ENCODE assay signal across 25 cellular contexts in the genomic region with DNA sequence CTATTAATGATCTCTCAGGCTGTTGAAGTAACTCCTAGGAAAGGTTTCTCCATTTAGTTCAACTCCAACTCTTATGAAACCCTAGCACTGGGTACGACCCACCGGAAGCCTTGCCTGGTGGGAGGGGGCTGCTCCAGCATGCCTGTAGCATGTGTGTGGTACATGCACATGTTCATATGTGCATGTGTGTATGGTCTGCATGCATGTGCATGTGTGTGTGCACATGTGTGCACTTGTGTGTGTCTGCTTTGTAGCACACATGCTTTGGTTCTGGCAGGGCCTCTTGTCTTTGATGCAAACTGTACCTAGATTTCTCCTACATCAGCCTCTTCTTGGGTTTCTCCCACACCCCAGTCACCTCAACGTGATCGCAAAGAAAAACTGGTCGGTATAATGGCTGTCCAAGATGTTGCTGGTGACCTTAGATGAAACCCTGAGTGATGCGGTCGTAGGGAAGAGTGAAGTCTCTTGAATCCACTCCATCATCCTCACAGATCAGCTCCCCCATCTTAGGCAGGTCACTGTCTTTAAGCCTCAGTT.
A peak's percentile ranks its signal among the peaks of the same experiment; 100 is the strongest.
DNase-seq lines count a peak whose midpoint lies in the region; ATAC-seq, FAIRE-seq and TF ChIP-seq lines count a peak whose summit lies in the region.
"Had no signal": no experiment of that assay in that cellular context is flagged by ENCODE, and none has a peak within 500 bp of the region (broad histone marks: within the 10 kb centered on the region; RNA-seq: fewer than 3 reads in every experiment).

No MANE protein-coding gene starts in this region.

- peak overlapping the region; percentile 10 for H2BK15ac ChIP-seq in neuronal stem cell (ENCODE audit: low read length)

- no peaks in the 10 kb centered on the region for H3K9me1 ChIP-seq in endothelial cell of umbilical vein (replicated peaks; ENCODE audit: control insufficient read depth, extremely low read depth, insufficient read depth, low read length)

- no peak overlapping the region for H2BK120ac ChIP-seq in neuronal stem cell (ENCODE audit: low read depth, low read length)

- FAIRE-seq in endothelial cell of umbilical vein (lab: Jason Lieb, UNC) = no peak
- FAIRE-seq: A549, D721Med, GM12878, GM18507, H54 had no signal

- no peak overlapping the region for H2AK5ac ChIP-seq in neuronal stem cell (ENCODE audit: low read depth, low read length)

- POLR2A ChIA-PET in endothelial cell of umbilical vein (lab: Charles Lee) = no interaction called here

- peak overlapping the region; percentile 20 for H3K18ac ChIP-seq in neuronal stem cell (ENCODE audit: low read length)

- ATAC-seq in GM18502 (IDR thresholded peaks at IDR 0.05; ENCODE audit: poor library complexity, unreplicated experiment) (no peak), GM19351 (IDR thresholded peaks at IDR 0.05; ENCODE audit: unreplicated experiment) (no peak)
- ATAC-seq: A549, GM12878 had no signal

- DNase-seq in right atrium auricular region (ENCODE audit: low spot score) (peak; percentile 16), left ventricle myocardium inferior (no peak), endothelial cell of umbilical vein (ENCODE audit: low read depth, low spot score) (no peak), neuronal stem cell (ENCODE audit: low spot score) (no peak)
- DNase-seq: 8988T; ACHN; AML-193; BE2C; CD4-positive, alpha-beta T cell; CD8-positive, alpha-beta memory T cell; DMS 273 treated with DMSO at 0.1 percent for 48 hours; DMS79; EL; GDM1; GOT3; HFFc6 had no signal

- H2AFZ ChIP-seq in endothelial cell of umbilical vein (ENCODE audit: low read depth, low read length) (no peak overlapping the region), neuronal stem cell (ENCODE audit: low read length) (no peak overlapping the region)

- no peaks in the 10 kb centered on the region for H3K79me1 ChIP-seq in neuronal stem cell (ENCODE audit: low read depth, low read length)

- dilution Hi-C loops in endothelial cell of umbilical vein (cut with MboI; ENCODE audit: extremely low pct_ligation_motif_present, low sequenced_read_pairs) = no loop called here

- H3K4me3 ChIP-seq in right atrium auricular region (no peak overlapping the region), left ventricle myocardium inferior (no peak overlapping the region), endothelial cell of umbilical vein (replicated peaks in 1 of 3; ENCODE audit: insufficient read depth in 1 of 3, low read depth in 1 of 3, low read length in 3 of 3) (no peak overlapping the region), neuronal stem cell (ENCODE audit: low read length in 2 of 2) (no peak overlapping the region)
- H3K4me3 ChIP-seq: A549; BLaER1 treated with 17β-estradiol and CSF1 and Interleukin-3, amounts not matched to agents 10 nM and 100 nM; GM12878; HAP-1 had no signal

- H3K27ac ChIP-seq in right atrium auricular region (no peak overlapping the region), left ventricle myocardium inferior (replicated peaks) (no peak overlapping the region), endothelial cell of umbilical vein (ENCODE audit: insufficient read depth, low read depth, low read length) (no peak overlapping the region), neuronal stem cell (replicated peaks; ENCODE audit: low read length) (no peak overlapping the region)
- H3K27ac ChIP-seq: A549; BLaER1 treated with 17β-estradiol and CSF1 and Interleukin-3, amounts not matched to agents 10 nM and 100 nM had no signal

- CTCF ChIA-PET in endothelial cell of umbilical vein (lab: Charles Lee) = no interaction called here

- no peak overlapping the region for H3K14ac ChIP-seq in neuronal stem cell (ENCODE audit: low read length)

- H3K36me3 ChIP-seq in right atrium auricular region (no peaks in the 10 kb centered on the region), left ventricle myocardium inferior (no peaks in the 10 kb centered on the region), endothelial cell of umbilical vein (ENCODE audit: control insufficient read depth in 2 of 2, extremely low read depth in 1 of 2, insufficient read depth in 2 of 2, low read length in 2 of 2) (no peaks in the 10 kb centered on the region), neuronal stem cell (replicated peaks in 1 of 2; ENCODE audit: control insufficient read depth in 2 of 2, insufficient read depth in 2 of 2, low read length in 2 of 2) (no peaks in the 10 kb centered on the region)
- H3K36me3 ChIP-seq: BE2C; BLaER1 treated with 17β-estradiol and CSF1 and Interleukin-3, amounts not matched to agents 10 nM and 100 nM; HAP-1 had no signal

- H3K4me1 ChIP-seq in right atrium auricular region (no peaks in the 10 kb centered on the region), left ventricle myocardium inferior (no peaks in the 10 kb centered on the region), endothelial cell of umbilical vein (ENCODE audit: control insufficient read depth, extremely low read depth, insufficient read depth, low read length) (peaks cover 4% of the 10 kb centered on the region), neuronal stem cell (ENCODE audit: control insufficient read depth in 2 of 2, insufficient read depth in 1 of 2, low read depth in 1 of 2, low read length in 2 of 2) (peaks cover 3 to 10% of the 10 kb centered on the region in 2 donors)
- H3K4me1 ChIP-seq: A549; BE2C; BLaER1 treated with 17β-estradiol and CSF1 and Interleukin-3, amounts not matched to agents 10 nM and 100 nM; HAP-1 had no signal

- no peaks in the 10 kb centered on the region for H3K9me3 ChIP-seq in right atrium auricular region
- H3K9me3 ChIP-seq in left ventricle myocardium inferior (replicated peaks) = no peaks in the 10 kb centered on the region
- H3K9me3 ChIP-seq in endothelial cell of umbilical vein (replicated peaks; ENCODE audit: control insufficient read depth, insufficient read depth, low read length) = no peaks in the 10 kb centered on the region
- H3K9me3 ChIP-seq in neuronal stem cell (replicated peaks in 1 of 2; ENCODE audit: control insufficient read depth in 2 of 2, insufficient read depth in 1 of 2, low read depth in 1 of 2, low read length in 2 of 2) = no peaks in the 10 kb centered on the region
- H3K9me3 ChIP-seq: A549; BE2C; BLaER1 treated with 17β-estradiol and CSF1 and Interleukin-3, amounts not matched to agents 10 nM and 100 nM; HAP-1 had no signal

- TF ChIP-seq POLR2A in endothelial cell of umbilical vein (IDR thresholded peaks at IDR 0.05; ENCODE audit: low read depth, low read length) = no peak

- no CpG with 5 or more reads among the region's 7 CpGs for WGBS in neuronal stem cell (ENCODE audit: extremely low coverage in 2 of 2, insufficient read length in 2 of 2, insufficient replicate concordance in 1 of 2), 2 donors

- BruUV-seq in endothelial cell of umbilical vein (replicated peaks; lab: Mats Ljungman, UMichigan) = no TSS peak

- TF ChIP-seq CTCF in right atrium auricular region (IDR thresholded peaks at IDR 0.05) = no peak
- TF ChIP-seq CTCF in left ventricle myocardium inferior (IDR thresholded peaks at IDR 0.05; ENCODE audit: borderline replicate concordance) = no peak
- TF ChIP-seq CTCF in endothelial cell of umbilical vein (IDR thresholded peaks at IDR 0.05; ENCODE audit: extremely low read depth in 1 of 2, insufficient read depth in 1 of 2, low read depth in 1 of 2, low read length in 2 of 2) = no peak

- H3K23ac ChIP-seq in neuronal stem cell (ENCODE audit: low read depth, low read length, poor library complexity) = no peak overlapping the region

- no peak overlapping the region for H3K4me2 ChIP-seq in endothelial cell of umbilical vein (ENCODE audit: insufficient read depth, low read length)
- H3K4me2 ChIP-seq in neuronal stem cell (ENCODE audit: insufficient read depth, low read length, poor library complexity, severe bottlenecking) = no peak overlapping the region
- H3K4me2 ChIP-seq: A549; BLaER1 treated with 17β-estradiol and CSF1 and Interleukin-3, amounts not matched to agents 10 nM and 100 nM had no signal

- no peak overlapping the region for H4K91ac ChIP-seq in neuronal stem cell (ENCODE audit: low read depth, low read length, poor library complexity)

- no peak overlapping the region for H2BK5ac ChIP-seq in neuronal stem cell (ENCODE audit: low read length)

- no peaks in the 10 kb centered on the region for H4K20me1 ChIP-seq in endothelial cell of umbilical vein (replicated peaks; ENCODE audit: control insufficient read depth, extremely low read depth, insufficient read depth, low read length)
- H4K20me1 ChIP-seq: BLaER1 treated with 17β-estradiol and CSF1 and Interleukin-3, amounts not matched to agents 10 nM and 100 nM had no signal

- no peak overlapping the region for H4K8ac ChIP-seq in neuronal stem cell (ENCODE audit: low read depth, low read length)

- H3K9ac ChIP-seq in endothelial cell of umbilical vein (replicated peaks; ENCODE audit: extremely low read depth, insufficient read depth, low read length) (no peak overlapping the region), neuronal stem cell (ENCODE audit: low read depth, low read length, poor library complexity) (no peak overlapping the region)
- H3K9ac ChIP-seq: BLaER1 treated with 17β-estradiol and CSF1 and Interleukin-3, amounts not matched to agents 10 nM and 100 nM had no signal

- H3K27me3 ChIP-seq in right atrium auricular region = no peaks in the 10 kb centered on the region
- no peaks in the 10 kb centered on the region for H3K27me3 ChIP-seq in left ventricle myocardium inferior (ENCODE audit: low read depth)
- no peaks in the 10 kb centered on the region for H3K27me3 ChIP-seq in endothelial cell of umbilical vein (ENCODE audit: control insufficient read depth in 2 of 2, insufficient read depth in 2 of 2, low read length in 2 of 2)
- H3K27me3 ChIP-seq in neuronal stem cell (ENCODE audit: control insufficient read depth in 3 of 3, insufficient read depth in 3 of 3, low read depth in 1 of 3, low read length in 3 of 3) = peaks cover 0 to 6% (median 0%) of the 10 kb centered on the region in 3 experiments
- H3K27me3 ChIP-seq: BE2C; BLaER1 treated with 17β-estradiol and CSF1 and Interleukin-3, amounts not matched to agents 10 nM and 100 nM had no signal

- peak overlapping the region; percentile 89 for H2BK12ac ChIP-seq in neuronal stem cell (ENCODE audit: low read length)

- H3K79me2 ChIP-seq in endothelial cell of umbilical vein (ENCODE audit: control insufficient read depth, insufficient read depth, low read length) = no peaks in the 10 kb centered on the region

- intact Hi-C loops in left ventricle myocardium inferior (cut with micrococcal nuclease) = no loop called here
- intact Hi-C loops in endothelial cell of umbilical vein (cut with micrococcal nuclease) = no loop called here

- H3K4ac ChIP-seq in neuronal stem cell (ENCODE audit: low read length) = no peak overlapping the region

TF ChIP-seq in endothelial cell of umbilical vein, 7 proteins besides CTCF, POLR2A, EP300 and RAD21:
- TF ChIP-seq, protein P1, sequence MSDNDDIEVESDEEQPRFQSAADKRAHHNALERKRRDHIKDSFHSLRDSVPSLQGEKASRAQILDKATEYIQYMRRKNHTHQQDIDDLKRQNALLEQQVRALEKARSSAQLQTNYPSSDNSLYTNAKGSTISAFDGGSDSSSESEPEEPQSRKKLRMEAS (IDR thresholded peaks at IDR 0.05; ENCODE audit: insufficient read depth, insufficient read length) = peak; percentile 44
- TF ChIP-seq MYC (IDR thresholded peaks at IDR 0.05; ENCODE audit: low read depth, low read length) (no peak), POLR2AphosphoS5 (IDR thresholded peaks at IDR 0.05; ENCODE audit: insufficient read depth, low read depth, low read length) (no peak)
